Comparison of ENCODE assay signal across 9 cellular contexts in the genomic region with DNA sequence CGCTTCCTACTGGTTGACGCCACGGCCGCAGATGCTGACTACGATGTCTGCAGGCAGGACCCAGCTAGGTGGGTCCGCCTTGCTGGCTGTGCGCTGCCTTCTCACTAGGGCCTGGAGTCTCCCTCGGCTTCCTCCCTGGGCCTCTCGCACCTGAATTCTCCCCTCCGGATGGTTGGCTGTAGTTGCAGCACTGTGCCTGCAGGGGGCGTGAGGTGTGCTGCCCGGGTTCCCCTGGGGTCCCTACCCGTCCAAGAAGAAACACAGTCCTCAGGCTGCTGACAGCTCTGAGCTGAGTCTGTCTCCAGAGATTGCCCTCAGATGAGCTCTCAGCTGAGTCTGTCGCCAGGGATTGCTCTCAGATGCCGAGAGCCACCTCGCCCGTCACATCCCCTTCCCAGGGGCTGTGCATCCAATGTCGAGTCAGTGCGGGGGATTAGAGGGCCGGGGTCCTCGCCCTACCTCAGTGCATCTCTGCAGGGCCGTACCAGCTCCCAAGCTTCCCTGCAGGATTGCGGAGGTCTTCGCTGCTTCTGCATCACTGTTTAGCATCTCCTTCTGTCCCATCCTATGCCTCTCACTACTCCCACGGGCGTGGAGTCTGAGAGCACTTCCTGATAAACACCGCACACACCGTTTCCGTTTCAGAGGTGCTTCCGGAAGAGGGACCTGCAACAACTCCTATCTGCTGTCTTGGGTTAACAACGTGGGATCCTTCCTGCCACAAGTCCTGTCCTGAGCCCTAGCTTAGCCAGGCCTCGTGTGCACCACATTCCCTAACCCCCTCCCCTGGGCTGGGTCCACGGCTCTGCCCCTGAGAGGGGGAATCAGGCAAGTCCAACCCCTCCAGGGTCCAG.
DNase-seq lines count a peak whose midpoint lies in the region; ATAC-seq and TF ChIP-seq lines count a peak whose summit lies in the region.
"Had no signal": no experiment of that assay in that cellular context is flagged by ENCODE, and none has a peak within 500 bp of the region (broad histone marks: within the 10 kb centered on the region; RNA-seq: fewer than 3 reads in every experiment).

No MANE protein-coding gene starts in this region.

- ATAC-seq in heart right ventricle (peak in 5 of 8 donors; percentile 14 to 39 (median 24)), WTC11 (peak; percentile 97), HG03520 (IDR thresholded peaks at IDR 0.05; ENCODE audit: unreplicated experiment) (no peak)

- no peaks in the 10 kb centered on the region for H3K4me1 Mint-ChIP-seq in WTC11

- H3K9me3 Mint-ChIP-seq in WTC11 = peaks cover 8% of the 10 kb centered on the region

- H3K36me3 Mint-ChIP-seq in WTC11 = no peaks in the 10 kb centered on the region

- 50 to 58% methylated on average over 33 of the region's 33 CpGs for WGBS in heart right ventricle, 2 donors
- 22 to 60% methylated on average over 7 to 17 of the region's 33 CpGs for WGBS in esophagus squamous epithelium, 2 donors

- H3K4me3 ChIP-seq in heart right ventricle = no peak overlapping the region
- no peak overlapping the region for H3K4me3 ChIP-seq in right atrium auricular region
- no peak overlapping the region for H3K4me3 ChIP-seq in esophagus squamous epithelium

- intact Hi-C loops in heart right ventricle (cut with DNase I) = loop anchor here in 5 of 10 donors (5.0 to 10.0 kb wide), 2 partner anchors 109 to 119 kb away; no protein-coding TSS in a partner anchor
- intact Hi-C loops in esophagus squamous epithelium (cut with DNase I) = no loop called here

- no peak overlapping the region for H3K4me3 Mint-ChIP-seq in WTC11
- H3K4me3 Mint-ChIP-seq: dendritic cell treated with granulocyte-macrophage colony-stimulating factor and Interleukin-4, amounts not matched to agents 40 ng/mL and 50 ng/mL, for 4 days had no signal

- TF ChIP-seq CTCF in heart right ventricle (IDR thresholded peaks at IDR 0.05) (peak in 8 of 9 donors; percentile 26 to 60 (median 51)), right atrium auricular region (IDR thresholded peaks at IDR 0.05) (peak in 1 of 2 donors; percentile 52), WTC11 (IDR thresholded peaks at IDR 0.05) (peak; percentile 85), esophagus squamous epithelium (IDR thresholded peaks at IDR 0.05) (peak in 2 of 6 experiments; percentile 23 to 38)

- H3K36me3 ChIP-seq in heart right ventricle = no peaks in the 10 kb centered on the region
- H3K36me3 ChIP-seq in right atrium auricular region = no peaks in the 10 kb centered on the region
- no peaks in the 10 kb centered on the region for H3K36me3 ChIP-seq in esophagus squamous epithelium

- CTCF ChIA-PET in WTC11 (lab: Charles Lee) = interaction anchor here (0.7 to 3.6 kb wide), 37 partner anchors 8 to 631 kb away, joined by 3 to 47 read pairs (median 4); no protein-coding TSS in a partner anchor

- H3K4me1 ChIP-seq in heart right ventricle = peaks cover 0 to 9% (median 0%) of the 10 kb centered on the region in 9 donors
- H3K4me1 ChIP-seq in right atrium auricular region = no peaks in the 10 kb centered on the region
- H3K4me1 ChIP-seq in esophagus squamous epithelium = no peaks in the 10 kb centered on the region

- TF ChIP-seq POLR2A in esophagus squamous epithelium (IDR thresholded peaks at IDR 0.05) = no peak

- DNase-seq in heart right ventricle (peak in 1 of 2 donors; percentile 26), right atrium auricular region (ENCODE audit: low spot score) (no peak), WTC11 (ENCODE audit: low spot score) (peak; percentile 86), cortex of kidney (lab: John Stamatoyannopoulos, UW) (no peak), esophagus squamous epithelium (lab: John Stamatoyannopoulos, UW) (no peak)
- peak; percentile 18 for DNase-seq in effector CD8-positive, alpha-beta T cell (lab: John Stamatoyannopoulos, UW)
- peak; percentile 66 for DNase-seq in stimulated activated CD4-positive, alpha-beta T cell treated with anti-CD3 and anti-CD28 coated beads, Interleukin-15, amount 100 ng/mL, for 24 hours

- H3K27me3 ChIP-seq in heart right ventricle (no peaks in the 10 kb centered on the region), right atrium auricular region (no peaks in the 10 kb centered on the region), esophagus squamous epithelium (no peaks in the 10 kb centered on the region)

- POLR2A ChIA-PET in WTC11 (lab: Charles Lee) = no interaction called here

- H3K9me3 ChIP-seq in heart right ventricle = peaks cover 0 to 14% (median 0%) of the 10 kb centered on the region in 11 donors
- H3K9me3 ChIP-seq in right atrium auricular region = no peaks in the 10 kb centered on the region
- H3K9me3 ChIP-seq in esophagus squamous epithelium = no peaks in the 10 kb centered on the region

- no peak overlapping the region for H3K27ac ChIP-seq in heart right ventricle
- no peak overlapping the region for H3K27ac ChIP-seq in right atrium auricular region
- H3K27ac ChIP-seq in esophagus squamous epithelium = no peak overlapping the region

- no peak overlapping the region for H3K27ac Mint-ChIP-seq in WTC11
- H3K27ac Mint-ChIP-seq: dendritic cell treated with granulocyte-macrophage colony-stimulating factor and Interleukin-4, amounts not matched to agents 40 ng/mL and 50 ng/mL, for 4 days had no signal

- no peaks in the 10 kb centered on the region; the same call in 1 of the 2 replicates for H3K27me3 Mint-ChIP-seq in WTC11 (ENCODE audit: low read depth)

TF ChIP-seq in WTC11, 78 proteins besides CTCF, POLR2A, EP300 and RAD21:
- TF ChIP-seq ZNF671 (CRISPR knock-in tag; IDR thresholded peaks at IDR 0.05) (no peak), FOXP1 (CRISPR knock-in tag; IDR thresholded peaks at IDR 0.05; ENCODE audit: borderline replicate concordance) (0 out of 2 replicates have a peak, but pooled peaks have one; percentile 31), ZNF121 (CRISPR knock-in tag; IDR thresholded peaks at IDR 0.05) (peak; percentile 74)

Comparison
In these comparisons a context has a peak if more than half of its experiments do, and no peak if none do; other contexts are left out.
1. DNase-seq: peak in WTC11 (single experiment), effector CD8-positive, alpha-beta T cell (single experiment) and stimulated activated CD4-positive, alpha-beta T cell treated with anti-CD3 and anti-CD28 coated beads, Interleukin-15, amount 100 ng/mL, for 24 hours (single experiment); none in right atrium auricular region (single experiment), cortex of kidney (single experiment) and esophagus squamous epithelium (single experiment).